8 cellular contexts compared by ENCODE assay signal in genomic region chr2:29590211-29590610, GRCh38.
"Had no signal": no experiment of that assay in that cellular context is flagged by ENCODE, and none has a peak within 500 bp of the region (broad histone marks: within the 10 kb centered on the region; RNA-seq: fewer than 3 reads in every experiment).

No MANE protein-coding gene starts in this region.

- DNase-seq: GM23248, GOT3, H7, H9, HCEC 1CT, HFFc6 had no signal

- ATAC-seq: GM23338, HCT116 had no signal
